In the genomic region with DNA sequence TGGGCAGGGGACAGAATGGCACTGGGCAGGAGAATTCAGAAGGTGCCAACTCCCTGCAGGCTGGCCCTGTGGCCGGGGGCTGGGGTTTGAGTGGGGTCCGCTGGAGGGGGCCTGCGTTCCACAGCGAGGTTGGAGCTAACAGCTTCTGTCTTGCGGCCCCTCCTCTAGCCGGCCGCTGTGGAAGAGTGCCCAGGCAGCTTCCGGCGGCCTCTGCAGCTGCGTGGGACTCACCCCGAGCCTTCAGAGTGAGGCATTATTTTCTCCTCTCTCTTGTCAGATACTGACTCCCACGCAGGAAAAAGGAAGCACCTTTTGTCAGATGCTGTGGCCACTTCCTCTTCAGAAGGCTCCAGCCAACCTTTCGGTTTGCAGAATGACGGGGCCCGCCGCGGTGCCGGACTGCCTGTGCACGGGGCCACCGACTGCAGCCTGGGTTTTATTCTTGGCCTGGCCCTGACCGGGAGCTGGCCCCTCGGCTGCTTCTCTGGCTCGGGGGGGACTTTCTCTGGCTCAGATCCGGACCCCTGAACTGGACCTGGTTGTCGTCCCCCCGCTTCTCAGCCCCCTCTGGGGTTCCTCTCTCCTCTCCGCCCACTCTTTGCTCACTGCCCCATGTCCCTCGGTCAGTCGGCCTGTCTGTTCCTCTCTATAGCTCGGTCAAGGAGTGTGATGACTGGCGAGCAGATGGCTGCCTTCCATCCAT, we compare ENCODE assay signal across 8 cellular contexts. TPM values are rescaled to one million over a fixed set of nuclear protein-coding genes. Genes with fewer than 3 reads are reported as not detected.
A peak's percentile ranks its signal among the peaks of the same experiment; 100 is the strongest.
DNase-seq lines count a peak whose midpoint lies in the region; ATAC-seq, FAIRE-seq and TF ChIP-seq lines count a peak whose summit lies in the region.

No MANE protein-coding gene starts in this region.

- peak in 28 of 34 experiments; percentile 24 to 66 (median 38) for DNase-seq in T-cell
- DNase-seq in anterior cingulate cortex (lab: John Stamatoyannopoulos, UW), result peak in 36 of 58 donors; percentile 7 to 67 (median 32)
- DNase-seq in medulla oblongata (ENCODE audit: extremely low spot score), result peak; percentile 83
- peak in 1 of 2 donors; percentile 86 for DNase-seq in suprapubic skin (ENCODE audit: low spot score in 2 of 2)
- no peak for DNase-seq in D721Med (ENCODE audit: insufficient read length, low spot score)
- DNase-seq in endodermal cell, result no peak

- peak overlapping the region; percentile 27 for H3K27ac ChIP-seq in suprapubic skin
- H3K27ac ChIP-seq in endodermal cell (ENCODE audit: low read depth, low read length), result no peak overlapping the region

- POLR2A ChIA-PET in T-cell (lab: Charles Lee), result interaction anchor here in 1 of 2 donors (0.9 to 1.2 kb wide), 2 partner anchors 12 to 40 kb away, joined by 3 read pairs; a partner anchor contains a TSS

- no peak for FAIRE-seq in D721Med (lab: Jason Lieb, UNC)

- TF ChIP-seq POLR2A in suprapubic skin (IDR thresholded peaks at IDR 0.05), result no peak

- H3K27me3 Mint-ChIP-seq in T-cell (no peaks in the 10 kb centered on the region), endodermal cell (ENCODE audit: insufficient read depth) (no peaks in the 10 kb centered on the region)

- H3K4me3 ChIP-seq in suprapubic skin, result peak overlapping the region; percentile 27
- H3K4me3 ChIP-seq in endodermal cell (ENCODE audit: low read length), result no peak overlapping the region

- H3K4me1 ChIP-seq in suprapubic skin (peaks cover 6% of the 10 kb centered on the region), endodermal cell (ENCODE audit: control insufficient read depth, insufficient read depth, low read length) (peaks cover 11% of the 10 kb centered on the region)

- ATAC-seq in GM18519 (IDR thresholded peaks at IDR 0.05; ENCODE audit: low FRiP score, unreplicated experiment) (peak; percentile 85), HG02973 (IDR thresholded peaks at IDR 0.05; ENCODE audit: unreplicated experiment) (peak; percentile 88), T-cell (replicated peaks in 1 of 4) (peak; percentile 64 to 79 (median 74))

- H3K36me3 ChIP-seq in suprapubic skin (no peaks in the 10 kb centered on the region), endodermal cell (ENCODE audit: control insufficient read depth, insufficient read depth, low read length) (no peaks in the 10 kb centered on the region)

- no peak overlapping the region for H3K9ac ChIP-seq in endodermal cell (ENCODE audit: extremely low read depth, low read length, poor library complexity, severe bottlenecking)

- 68% methylated on average over 27 of the region's 31 CpGs for WGBS in suprapubic skin
- 95 to 97% methylated on average over 24 to 31 of the region's 31 CpGs for WGBS in endodermal cell (ENCODE audit: insufficient coverage in 1 of 2, insufficient read length in 1 of 2), 2 experiments

- no peak for TF ChIP-seq CTCF in suprapubic skin (IDR thresholded peaks at IDR 0.05)
- TF ChIP-seq CTCF in D721Med (IDR thresholded peaks at IDR 0.05; ENCODE audit: insufficient read depth, missing control alignments), result no peak
- no peak for TF ChIP-seq CTCF in endodermal cell (conservative IDR thresholded peaks at IDR 0.05)

- H3K4me3 Mint-ChIP-seq in T-cell (peak overlapping the region; percentile 78 to 83 (median 83)), endodermal cell (no peak overlapping the region)

- H3K36me3 Mint-ChIP-seq in T-cell, result peaks cover 53% of the 10 kb centered on the region
- H3K36me3 Mint-ChIP-seq in endodermal cell (ENCODE audit: low read depth), result no peaks in the 10 kb centered on the region

- CTCF ChIA-PET in T-cell (lab: Charles Lee), result interaction anchor here in 1 of 2 donors (5.6 kb wide), 1 partner anchor 22 kb away, joined by 44 read pairs; no protein-coding TSS in a partner anchor

- H3K4me1 Mint-ChIP-seq in T-cell, result peaks cover 88 to 92% (median 92%) of the 10 kb centered on the region in 3 donors
- H3K4me1 Mint-ChIP-seq in endodermal cell, result peaks cover 35% of the 10 kb centered on the region

- H3K9me3 ChIP-seq in suprapubic skin, result no peaks in the 10 kb centered on the region
- H3K9me3 ChIP-seq in endodermal cell (ENCODE audit: control insufficient read depth, low read length), result no peaks in the 10 kb centered on the region

- H3K27ac Mint-ChIP-seq in T-cell (peak overlapping the region; percentile 99), endodermal cell (no peak overlapping the region)

- no peak for TF ChIP-seq EP300 in suprapubic skin (IDR thresholded peaks at IDR 0.05)

- H3K9me3 Mint-ChIP-seq in T-cell, result no peaks in the 10 kb centered on the region
- no peaks in the 10 kb centered on the region for H3K9me3 Mint-ChIP-seq in endodermal cell

- no peaks in the 10 kb centered on the region for H3K27me3 ChIP-seq in suprapubic skin
- no peaks in the 10 kb centered on the region for H3K27me3 ChIP-seq in endodermal cell (ENCODE audit: control insufficient read depth, insufficient read depth, low read length, poor library complexity, severe bottlenecking)

RNA-seq across cellular contexts. Expression of a gene that starts 40.1 kb away (rescaled TPM):
- total RNA-seq in T-cell (100 to 1,000 TPM; 103 to 134 (median 123) TPM), suprapubic skin (10 to 100 TPM in 1 of 4 donors, 1 to 10 TPM in 3; 2.0 to 10.9 (median 6.1) TPM), endodermal cell (1 to 10 TPM in 1 of 2 donors, under 1 TPM in 1; 0.82 to 2.6 TPM)
- 1.6 TPM for polyA plus RNA-seq in endodermal cell (2013, experiment 1 of 2)
- polyA plus RNA-seq in endodermal cell (2013, experiment 2 of 2), result 1.6 TPM

Comparison
In these comparisons a context has a peak if more than half of its experiments do, and no peak if none do; other contexts are left out.
1. DNase-seq: peak in T-cell (28 of 34), anterior cingulate cortex (36 of 58) and medulla oblongata (single experiment); none in D721Med (single experiment) and endodermal cell (single experiment).
2. RNA of a gene that starts 40.1 kb away (total RNA-seq): 103 to 134 TPM in T-cell; 2.0 to 10.9 TPM in suprapubic skin and 0.82 to 2.6 TPM in endodermal cell; every median in the first group is over 4 times any median in the second.
3. Peak in every context shown above with its lines, with median percentiles within 50 percentile points of each other: ATAC-seq.